In the genomic region with DNA sequence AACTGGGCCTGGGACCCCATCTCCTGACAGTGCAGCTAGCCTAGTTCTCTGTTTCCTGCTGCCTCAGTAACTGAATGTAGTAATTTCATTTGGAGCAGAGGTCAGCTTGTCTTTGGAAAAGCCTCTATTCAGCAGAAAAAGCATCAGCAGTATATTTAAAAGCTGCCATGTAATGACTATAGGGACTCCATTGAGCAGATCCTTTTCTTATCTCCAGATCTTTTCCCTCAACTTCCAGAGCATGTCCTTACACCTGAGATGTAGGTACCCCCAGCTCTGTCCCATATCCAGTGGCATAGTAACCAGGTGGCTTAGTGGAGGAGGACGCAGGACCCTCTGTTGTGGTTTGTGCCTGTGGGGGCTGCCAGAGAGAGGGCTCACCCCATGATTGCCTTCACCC, we compare ENCODE assay signal across 21 cellular contexts.
DNase-seq lines count a peak whose midpoint lies in the region; ATAC-seq and TF ChIP-seq lines count a peak whose summit lies in the region.
"Had no signal": no experiment of that assay in that cellular context is flagged by ENCODE, and none has a peak within 500 bp of the region (broad histone marks: within the 10 kb centered on the region; RNA-seq: fewer than 3 reads in every experiment).

No MANE protein-coding gene starts in this region.

- peak overlapping the region; percentile 8 for H3K27ac ChIP-seq in cingulate gyrus (ENCODE audit: low read depth, low read length)
- H3K27ac ChIP-seq in neuronal stem cell (replicated peaks; ENCODE audit: low read length): no peak overlapping the region
- peak overlapping the region; percentile 81 to 82 for H3K27ac ChIP-seq in tibial artery
- H3K27ac ChIP-seq in GM23338 (ENCODE audit: low read depth): no peak overlapping the region
- H3K27ac ChIP-seq: A549, KMS-11, SJCRH30 had no signal

- H2BK12ac ChIP-seq in neuronal stem cell (ENCODE audit: low read length): no peak overlapping the region

- peaks cover 4 to 45% of the 10 kb centered on the region in 2 donors for H3K36me3 ChIP-seq in neuronal stem cell (replicated peaks in 1 of 2; ENCODE audit: control insufficient read depth in 2 of 2, insufficient read depth in 2 of 2, low read length in 2 of 2)
- peaks cover 3 to 34% (median 30%) of the 10 kb centered on the region in 3 donors for H3K36me3 ChIP-seq in tibial artery
- H3K36me3 ChIP-seq in GM23338 (ENCODE audit: insufficient read depth): peaks cover 6% of the 10 kb centered on the region; the same call in 1 of the 2 replicates

- no peak for ATAC-seq in activated naive CD8-positive, alpha-beta T cell treated with anti-CD3 and anti-CD28 coated beads, Interleukin-2, amount 50 U/mL, for 24 hours
- ATAC-seq in GM23338 (no peak), GM19463 (IDR thresholded peaks at IDR 0.05; ENCODE audit: unreplicated experiment) (no peak), GM19452 (IDR thresholded peaks at IDR 0.05; ENCODE audit: unreplicated experiment) (no peak)
- ATAC-seq: A549 had no signal

- intact Hi-C loops in tibial artery (cut with DNase I; ENCODE audit: low total_unique reads): no loop called here

- H3K14ac ChIP-seq in neuronal stem cell (ENCODE audit: low read length): no peak overlapping the region

- H2AFZ ChIP-seq in neuronal stem cell (ENCODE audit: low read length): no peak overlapping the region
- no peak overlapping the region for H2AFZ ChIP-seq in GM23338

- H3K9me3 ChIP-seq in neuronal stem cell (replicated peaks in 1 of 2; ENCODE audit: control insufficient read depth in 2 of 2, insufficient read depth in 1 of 2, low read depth in 1 of 2, low read length in 2 of 2) (no peaks in the 10 kb centered on the region), tibial artery (no peaks in the 10 kb centered on the region)
- H3K9me3 ChIP-seq: A549, BE2C, SJCRH30 had no signal

- no peak overlapping the region for H3K23ac ChIP-seq in neuronal stem cell (ENCODE audit: low read depth, low read length, poor library complexity)

- no peak overlapping the region for H3K4me3 Mint-ChIP-seq in activated naive CD8-positive, alpha-beta T cell
- H3K4me3 Mint-ChIP-seq in activated naive CD8-positive, alpha-beta T cell treated with anti-CD3 and anti-CD28 coated beads, Interleukin-2, amount 50 U/mL, for 24 hours: no peak overlapping the region
- no peak overlapping the region for H3K4me3 Mint-ChIP-seq in GM23338

- H3K4ac ChIP-seq in neuronal stem cell (ENCODE audit: low read length): no peak overlapping the region

- H4K8ac ChIP-seq in neuronal stem cell (ENCODE audit: low read depth, low read length): no peak overlapping the region

- H3K18ac ChIP-seq in neuronal stem cell (ENCODE audit: low read length): peak overlapping the region; percentile 15

- no peak overlapping the region for H2BK5ac ChIP-seq in neuronal stem cell (ENCODE audit: low read length)

- no peak overlapping the region for H4K91ac ChIP-seq in neuronal stem cell (ENCODE audit: low read depth, low read length, poor library complexity)

- H3K27me3 ChIP-seq in neuronal stem cell (ENCODE audit: control insufficient read depth in 3 of 3, insufficient read depth in 3 of 3, low read depth in 1 of 3, low read length in 3 of 3): no peaks in the 10 kb centered on the region
- H3K27me3 ChIP-seq in tibial artery: no peaks in the 10 kb centered on the region
- no peaks in the 10 kb centered on the region for H3K27me3 ChIP-seq in GM23338 (ENCODE audit: insufficient read depth)
- H3K27me3 ChIP-seq: BE2C, SJCRH30 had no signal

- H3K4me3 ChIP-seq in neuronal stem cell (ENCODE audit: low read length in 2 of 2) (no peak overlapping the region), tibial artery (no peak overlapping the region), GM23338 (no peak overlapping the region)
- H3K4me3 ChIP-seq: A549, SJCRH30 had no signal

- peak overlapping the region; percentile 34 for H3K27ac Mint-ChIP-seq in activated naive CD8-positive, alpha-beta T cell
- no peak overlapping the region for H3K27ac Mint-ChIP-seq in activated naive CD8-positive, alpha-beta T cell treated with anti-CD3 and anti-CD28 coated beads, Interleukin-2, amount 50 U/mL, for 24 hours
- H3K27ac Mint-ChIP-seq in GM23338: no peak overlapping the region

- H3K4me2 ChIP-seq in neuronal stem cell (ENCODE audit: insufficient read depth, low read length, poor library complexity, severe bottlenecking) (no peak overlapping the region), GM23338 (no peak overlapping the region)
- H3K4me2 ChIP-seq: A549, KMS-11 had no signal

- H3K4me1 ChIP-seq in neuronal stem cell (ENCODE audit: control insufficient read depth in 2 of 2, insufficient read depth in 1 of 2, low read depth in 1 of 2, low read length in 2 of 2) (peaks cover 0 to 4% of the 10 kb centered on the region in 2 donors), tibial artery (peaks cover 0 to 97% (median 55%) of the 10 kb centered on the region in 4 donors), GM23338 (ENCODE audit: insufficient read depth) (no peaks in the 10 kb centered on the region)
- H3K4me1 ChIP-seq: A549, BE2C had no signal

- peaks cover 44% of the 10 kb centered on the region for H3K36me3 Mint-ChIP-seq in activated naive CD8-positive, alpha-beta T cell
- peaks cover 59% of the 10 kb centered on the region for H3K36me3 Mint-ChIP-seq in activated naive CD8-positive, alpha-beta T cell treated with anti-CD3 and anti-CD28 coated beads, Interleukin-2, amount 50 U/mL, for 24 hours (ENCODE audit: low read depth)
- H3K36me3 Mint-ChIP-seq in GM23338 (ENCODE audit: low read depth): peaks cover 43% of the 10 kb centered on the region

- no peaks in the 10 kb centered on the region for H3K79me1 ChIP-seq in neuronal stem cell (ENCODE audit: low read depth, low read length)

- H2BK120ac ChIP-seq in neuronal stem cell (ENCODE audit: low read depth, low read length): no peak overlapping the region

- 0 out of 2 replicates have a peak, but pooled peaks cover 5% of the 10 kb centered on the region for H3K79me2 ChIP-seq in GM23338 (replicated peaks; ENCODE audit: insufficient read depth)

- no peak overlapping the region for H2BK15ac ChIP-seq in neuronal stem cell (ENCODE audit: low read length)

- H3K9me3 Mint-ChIP-seq in activated naive CD8-positive, alpha-beta T cell (ENCODE audit: low read depth): no peaks in the 10 kb centered on the region
- no peaks in the 10 kb centered on the region for H3K9me3 Mint-ChIP-seq in activated naive CD8-positive, alpha-beta T cell treated with anti-CD3 and anti-CD28 coated beads, Interleukin-2, amount 50 U/mL, for 24 hours
- H3K9me3 Mint-ChIP-seq in GM23338: no peaks in the 10 kb centered on the region

- peaks cover 19% of the 10 kb centered on the region for H3K4me1 Mint-ChIP-seq in activated naive CD8-positive, alpha-beta T cell (ENCODE audit: low read depth)
- H3K4me1 Mint-ChIP-seq in activated naive CD8-positive, alpha-beta T cell treated with anti-CD3 and anti-CD28 coated beads, Interleukin-2, amount 50 U/mL, for 24 hours: peaks cover 30% of the 10 kb centered on the region
- no peaks in the 10 kb centered on the region for H3K4me1 Mint-ChIP-seq in GM23338

- H3K27me3 Mint-ChIP-seq in activated naive CD8-positive, alpha-beta T cell: no peaks in the 10 kb centered on the region
- no peaks in the 10 kb centered on the region for H3K27me3 Mint-ChIP-seq in activated naive CD8-positive, alpha-beta T cell treated with anti-CD3 and anti-CD28 coated beads, Interleukin-2, amount 50 U/mL, for 24 hours
- peaks cover 3% of the 10 kb centered on the region for H3K27me3 Mint-ChIP-seq in GM23338 (ENCODE audit: insufficient read depth, low read depth, poor library complexity)

- H3K9ac ChIP-seq in neuronal stem cell (ENCODE audit: low read depth, low read length, poor library complexity): no peak overlapping the region
- H3K9ac ChIP-seq: KMS-11 had no signal

- H2AK5ac ChIP-seq in neuronal stem cell (ENCODE audit: low read depth, low read length): no peak overlapping the region

- H3F3A ChIP-seq in GM23338 (replicated peaks; ENCODE audit: low read depth): 0 out of 2 replicates have a peak, but pooled peaks cover 2% of the 10 kb centered on the region

- no peak for DNase-seq in activated naive CD8-positive, alpha-beta T cell treated with anti-CD3 and anti-CD28 coated beads, Interleukin-2, amount 50 U/mL, for 24 hours
- no peak for DNase-seq in neuronal stem cell (ENCODE audit: low spot score)
- no peak for DNase-seq in tibial artery
- no peak for DNase-seq in GM23338 (ENCODE audit: low spot score)
- DNase-seq: BE2C, DMS79, GOT3, HCEC 1CT, NCI-H1105, NCI-H146, NCI-H2029, NCI-H345, NCI-H524, NCI-H82, SJCRH30 had no signal

- no peak for TF ChIP-seq CTCF in tibial artery (IDR thresholded peaks at IDR 0.05)
- no peak for TF ChIP-seq CTCF in GM23338 (conservative IDR thresholded peaks at IDR 0.05; ENCODE audit: low read depth in 2 of 2)

- H4K20me1 ChIP-seq in GM23338 (replicated peaks; ENCODE audit: insufficient read depth): peaks cover 5% of the 10 kb centered on the region

- WGBS in neuronal stem cell (ENCODE audit: extremely low coverage in 2 of 2, insufficient read length in 2 of 2, insufficient replicate concordance in 1 of 2), 2 donors: no CpG with 5 or more reads among the region's 1 CpG

- no peaks in the 10 kb centered on the region for H3K9me2 ChIP-seq in GM23338 (ENCODE audit: insufficient read depth)

TF ChIP-seq in GM23338, 12 proteins besides CTCF, POLR2A, EP300 and RAD21 (continues in another document):
- no peak for TF ChIP-seq EZH2 (IDR thresholded peaks at IDR 0.05; ENCODE audit: low read depth, unreplicated experiment)
- TF ChIP-seq STAT1 (IDR thresholded peaks at IDR 0.05; ENCODE audit: unreplicated experiment): no peak
- TF ChIP-seq EZH2phosphoT487 (IDR thresholded peaks at IDR 0.05; ENCODE audit: unreplicated experiment): no peak
- TF ChIP-seq, protein P1, sequence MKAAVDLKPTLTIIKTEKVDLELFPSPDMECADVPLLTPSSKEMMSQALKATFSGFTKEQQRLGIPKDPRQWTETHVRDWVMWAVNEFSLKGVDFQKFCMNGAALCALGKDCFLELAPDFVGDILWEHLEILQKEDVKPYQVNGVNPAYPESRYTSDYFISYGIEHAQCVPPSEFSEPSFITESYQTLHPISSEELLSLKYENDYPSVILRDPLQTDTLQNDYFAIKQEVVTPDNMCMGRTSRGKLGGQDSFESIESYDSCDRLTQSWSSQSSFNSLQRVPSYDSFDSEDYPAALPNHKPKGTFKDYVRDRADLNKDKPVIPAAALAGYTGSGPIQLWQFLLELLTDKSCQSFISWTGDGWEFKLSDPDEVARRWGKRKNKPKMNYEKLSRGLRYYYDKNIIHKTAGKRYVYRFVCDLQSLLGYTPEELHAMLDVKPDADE (IDR thresholded peaks at IDR 0.05): no peak
- TF ChIP-seq JUNB (IDR thresholded peaks at IDR 0.05; ENCODE audit: unreplicated experiment): no peak
- no peak for TF ChIP-seq CREB1 (CRISPR knock-in tag; IDR thresholded peaks at IDR 0.05; ENCODE audit: low read depth)
- TF ChIP-seq ZNF331 (CRISPR knock-in tag; IDR thresholded peaks at IDR 0.05; ENCODE audit: low read depth): no peak

Comparison
In these comparisons a context has a peak if more than half of its experiments do, and no peak if none do; other contexts are left out.
1. H3K27ac ChIP-seq: peak in cingulate gyrus (single experiment) and tibial artery (2 of 2); none in neuronal stem cell (single experiment) and GM23338 (single experiment).